In the genomic region with DNA sequence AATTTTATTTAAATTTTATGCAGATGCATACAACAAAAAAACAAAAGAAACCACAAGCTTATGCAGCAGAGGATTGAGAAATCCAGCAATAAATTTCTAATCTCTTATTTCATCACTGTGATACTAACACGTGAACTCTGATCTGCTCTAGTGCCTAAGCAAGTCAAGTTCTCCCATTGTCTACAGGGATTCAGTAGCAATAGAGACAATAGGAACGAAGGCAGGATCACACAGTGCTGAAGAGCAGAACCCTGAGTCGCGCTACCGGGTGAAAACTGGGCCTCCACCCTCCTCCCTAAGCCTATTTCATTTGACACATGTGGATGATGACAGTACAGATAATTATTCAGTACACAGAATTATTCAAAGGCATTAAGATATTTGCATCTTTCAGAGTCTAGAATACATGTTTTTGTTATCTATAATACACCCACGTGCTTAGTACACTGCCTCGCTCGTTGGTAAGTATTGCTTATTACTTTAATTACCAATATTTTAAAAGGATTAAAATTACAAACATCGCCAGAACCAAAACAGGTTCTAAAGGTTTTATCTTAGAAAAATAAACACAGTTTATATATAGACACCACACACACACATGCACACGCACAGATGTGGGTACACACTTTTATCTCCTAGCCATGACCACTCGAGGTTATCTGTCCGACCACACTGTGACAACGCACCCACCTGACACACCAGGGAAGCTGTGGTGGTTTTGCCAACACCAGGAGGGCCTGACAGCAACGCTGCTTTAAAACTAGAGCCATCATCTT, we compare ENCODE assay signal across 1 cellular context.
TF ChIP-seq lines count a peak whose summit lies in the region.

No MANE protein-coding gene starts in this region.

TF ChIP-seq in K562, 482 proteins besides CTCF, POLR2A, EP300 and RAD21 (continued from another document and continues in another):
- TF ChIP-seq AFF4 (CRISPR knock-in tag; IDR thresholded peaks at IDR 0.05) (no peak), SIN3B (IDR thresholded peaks at IDR 0.05; ENCODE audit: low read depth) (no peak), U2AF2 (optimal IDR thresholded peaks at IDR 0.05; ENCODE audit: low read depth, low read length) (no peak), NUFIP1 (IDR thresholded peaks at IDR 0.05; ENCODE audit: partially characterized antibody) (no peak), HDAC3 (IDR thresholded peaks at IDR 0.05; ENCODE audit: borderline replicate concordance, partially characterized antibody) (no peak), CHAMP1 (IDR thresholded peaks at IDR 0.05) (no peak), DDX20 (tag; IDR thresholded peaks at IDR 0.05; ENCODE audit: low read depth) (no peak), ETV1 (tag; conservative IDR thresholded peaks at IDR 0.05; ENCODE audit: low read depth) (no peak), POLR2H (tag; IDR thresholded peaks at IDR 0.05; ENCODE audit: low read depth) (no peak), ZC3H4 (CRISPR knock-in tag; IDR thresholded peaks at IDR 0.05; ENCODE audit: borderline replicate concordance) (no peak), ZFPM2 (CRISPR knock-in tag; IDR thresholded peaks at IDR 0.05) (no peak), SMAD3 (CRISPR knock-in tag; conservative IDR thresholded peaks at IDR 0.05) (no peak), ZNF436 (CRISPR knock-in tag; IDR thresholded peaks at IDR 0.05) (no peak), MCM7 (IDR thresholded peaks at IDR 0.05) (no peak), HNRNPUL1 (IDR thresholded peaks at IDR 0.05; ENCODE audit: low read length) (no peak), ARID2 (IDR thresholded peaks at IDR 0.05) (no peak), STAT5B (CRISPR knock-in tag; IDR thresholded peaks at IDR 0.05) (no peak), YBX1 (IDR thresholded peaks at IDR 0.05) (no peak), NELFE (IDR thresholded peaks at IDR 0.05; ENCODE audit: insufficient read depth, insufficient read length) (no peak), CTBP1 (IDR thresholded peaks at IDR 0.05; ENCODE audit: borderline replicate concordance) (no peak), HOMEZ (CRISPR knock-in tag; IDR thresholded peaks at IDR 0.05) (no peak), ARID1B (IDR thresholded peaks at IDR 0.05) (peak; percentile 78), GABPA (tag; conservative IDR thresholded peaks at IDR 0.05; ENCODE audit: low read depth) (no peak), JUN (IDR thresholded peaks at IDR 0.05; ENCODE audit: borderline replicate concordance, low read depth, low read length) (no peak), JUN (CRISPR knock-in tag; IDR thresholded peaks at IDR 0.05; ENCODE audit: borderline replicate concordance) (no peak), ESRRB (CRISPR knock-in tag; IDR thresholded peaks at IDR 0.05; ENCODE audit: borderline replicate concordance) (no peak), BCL6 (CRISPR knock-in tag; IDR thresholded peaks at IDR 0.05) (no peak), ZFP30 (CRISPR knock-in tag; IDR thresholded peaks at IDR 0.05; ENCODE audit: borderline replicate concordance) (no peak), SMARCA4 (IDR thresholded peaks at IDR 0.05) (peak; percentile 48; the same call in 1 of the 2 replicates), ELK3 (CRISPR knock-in tag; IDR thresholded peaks at IDR 0.05) (no peak), CAMTA2 (CRISPR knock-in tag; conservative IDR thresholded peaks at IDR 0.05) (no peak), GABPB2 (CRISPR knock-in tag; conservative IDR thresholded peaks at IDR 0.05) (no peak), HDGF (IDR thresholded peaks at IDR 0.05) (no peak), NRF1 (conservative IDR thresholded peaks at IDR 0.05 in 1 of 2, IDR thresholded peaks at IDR 0.05 in 1 of 2) (no peak), DMBX1 (CRISPR knock-in tag; IDR thresholded peaks at IDR 0.05; ENCODE audit: borderline replicate concordance) (no peak), ZNF263 (CRISPR knock-in tag; IDR thresholded peaks at IDR 0.05; ENCODE audit: borderline replicate concordance) (no peak), TAF7 (tag; IDR thresholded peaks at IDR 0.05) (no peak), ASH1L (IDR thresholded peaks at IDR 0.05; ENCODE audit: borderline replicate concordance, low read depth, partially characterized antibody) (no peak), CBX8 (IDR thresholded peaks at IDR 0.05; ENCODE audit: borderline replicate concordance, extremely low read depth, low read depth, low read length, poor library complexity, severe bottlenecking) (no peak), PHF21A (IDR thresholded peaks at IDR 0.05; ENCODE audit: borderline replicate concordance, low read depth) (no peak), TCF3 (CRISPR knock-in tag; IDR thresholded peaks at IDR 0.05) (peak; percentile 83), TAL1 (IDR thresholded peaks at IDR 0.05) (peak; percentile 53; the same call in 1 of the 2 replicates), GTF2A2 (tag; IDR thresholded peaks at IDR 0.05) (no peak), ZNF561 (CRISPR knock-in tag; conservative IDR thresholded peaks at IDR 0.05) (no peak), HMG20B (CRISPR knock-in tag; IDR thresholded peaks at IDR 0.05) (no peak), CREB5 (CRISPR knock-in tag; IDR thresholded peaks at IDR 0.05) (no peak)
- TF ChIP-seq, protein P1, sequence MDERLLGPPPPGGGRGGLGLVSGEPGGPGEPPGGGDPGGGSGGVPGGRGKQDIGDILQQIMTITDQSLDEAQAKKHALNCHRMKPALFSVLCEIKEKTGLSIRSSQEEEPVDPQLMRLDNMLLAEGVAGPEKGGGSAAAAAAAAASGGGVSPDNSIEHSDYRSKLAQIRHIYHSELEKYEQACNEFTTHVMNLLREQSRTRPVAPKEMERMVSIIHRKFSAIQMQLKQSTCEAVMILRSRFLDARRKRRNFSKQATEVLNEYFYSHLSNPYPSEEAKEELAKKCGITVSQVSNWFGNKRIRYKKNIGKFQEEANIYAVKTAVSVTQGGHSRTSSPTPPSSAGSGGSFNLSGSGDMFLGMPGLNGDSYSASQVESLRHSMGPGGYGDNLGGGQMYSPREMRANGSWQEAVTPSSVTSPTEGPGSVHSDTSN (CRISPR knock-in tag; IDR thresholded peaks at IDR 0.05; ENCODE audit: low read depth), result no peak
- TF ChIP-seq, protein P1 (tag; conservative IDR thresholded peaks at IDR 0.05; ENCODE audit: low read depth), result no peak
- TF ChIP-seq, protein P2, sequence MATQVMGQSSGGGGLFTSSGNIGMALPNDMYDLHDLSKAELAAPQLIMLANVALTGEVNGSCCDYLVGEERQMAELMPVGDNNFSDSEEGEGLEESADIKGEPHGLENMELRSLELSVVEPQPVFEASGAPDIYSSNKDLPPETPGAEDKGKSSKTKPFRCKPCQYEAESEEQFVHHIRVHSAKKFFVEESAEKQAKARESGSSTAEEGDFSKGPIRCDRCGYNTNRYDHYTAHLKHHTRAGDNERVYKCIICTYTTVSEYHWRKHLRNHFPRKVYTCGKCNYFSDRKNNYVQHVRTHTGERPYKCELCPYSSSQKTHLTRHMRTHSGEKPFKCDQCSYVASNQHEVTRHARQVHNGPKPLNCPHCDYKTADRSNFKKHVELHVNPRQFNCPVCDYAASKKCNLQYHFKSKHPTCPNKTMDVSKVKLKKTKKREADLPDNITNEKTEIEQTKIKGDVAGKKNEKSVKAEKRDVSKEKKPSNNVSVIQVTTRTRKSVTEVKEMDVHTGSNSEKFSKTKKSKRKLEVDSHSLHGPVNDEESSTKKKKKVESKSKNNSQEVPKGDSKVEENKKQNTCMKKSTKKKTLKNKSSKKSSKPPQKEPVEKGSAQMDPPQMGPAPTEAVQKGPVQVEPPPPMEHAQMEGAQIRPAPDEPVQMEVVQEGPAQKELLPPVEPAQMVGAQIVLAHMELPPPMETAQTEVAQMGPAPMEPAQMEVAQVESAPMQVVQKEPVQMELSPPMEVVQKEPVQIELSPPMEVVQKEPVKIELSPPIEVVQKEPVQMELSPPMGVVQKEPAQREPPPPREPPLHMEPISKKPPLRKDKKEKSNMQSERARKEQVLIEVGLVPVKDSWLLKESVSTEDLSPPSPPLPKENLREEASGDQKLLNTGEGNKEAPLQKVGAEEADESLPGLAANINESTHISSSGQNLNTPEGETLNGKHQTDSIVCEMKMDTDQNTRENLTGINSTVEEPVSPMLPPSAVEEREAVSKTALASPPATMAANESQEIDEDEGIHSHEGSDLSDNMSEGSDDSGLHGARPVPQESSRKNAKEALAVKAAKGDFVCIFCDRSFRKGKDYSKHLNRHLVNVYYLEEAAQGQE (CRISPR knock-in tag; IDR thresholded peaks at IDR 0.05; ENCODE audit: low read depth), result no peak
